In the genomic region with DNA sequence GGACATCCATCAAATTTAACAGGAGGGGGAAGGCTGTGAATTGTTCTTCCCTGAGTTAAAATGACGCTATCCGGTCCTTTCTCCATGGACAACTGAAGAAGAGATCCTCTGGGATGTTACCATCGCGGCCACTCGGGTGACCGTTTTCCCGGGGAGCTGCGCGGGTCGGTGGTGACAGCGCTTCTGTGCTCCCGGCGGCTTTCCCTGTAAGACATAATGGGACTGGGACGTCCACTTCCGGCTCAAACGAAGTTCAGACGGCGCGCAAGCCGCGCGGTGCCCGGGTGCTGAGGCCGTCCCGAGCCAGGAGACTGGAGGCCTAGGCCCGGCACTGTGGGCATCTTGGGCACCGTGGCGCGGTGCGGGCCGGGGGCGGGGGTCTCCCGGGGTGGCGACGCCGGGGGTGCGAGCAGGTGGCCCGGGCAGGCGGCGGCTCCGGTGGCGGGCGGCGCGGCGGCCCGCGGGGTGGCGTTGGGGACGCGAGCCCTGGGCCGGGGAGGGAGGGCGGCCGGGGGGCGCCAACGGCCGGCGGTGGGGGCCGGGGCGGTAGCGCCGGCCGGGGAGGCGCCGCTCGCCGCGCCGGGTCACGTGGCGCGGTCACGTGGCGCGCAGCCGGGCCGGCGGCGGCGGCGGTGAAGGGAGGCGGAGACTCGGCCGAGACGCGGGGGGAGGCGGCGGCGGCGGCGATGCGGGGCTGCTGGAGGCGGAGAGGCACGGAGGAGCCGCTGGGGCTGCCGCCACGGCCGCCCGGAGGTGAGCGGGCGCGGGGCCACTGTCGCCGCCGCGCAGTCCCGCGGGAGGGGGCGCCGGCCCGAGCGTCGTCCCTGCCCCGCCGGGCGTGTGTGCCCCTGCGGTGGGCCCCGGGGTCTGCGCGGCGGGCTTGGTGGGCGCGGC, we compare ENCODE assay signal across 8 cellular contexts.
A peak's percentile ranks its signal among the peaks of the same experiment; 100 is the strongest.
DNase-seq lines count a peak whose midpoint lies in the region; ATAC-seq and TF ChIP-seq lines count a peak whose summit lies in the region.

No MANE protein-coding gene starts in this region.

- H3K4me1 ChIP-seq in left lung = peaks cover 9 to 25% of the 10 kb centered on the region in 2 donors

- peak overlapping the region; percentile 96 for H3K4me3 ChIP-seq in coronary artery
- H3K4me3 ChIP-seq in left lung = peak overlapping the region; percentile 46 to 71

- ATAC-seq in HG02973 (IDR thresholded peaks at IDR 0.05; ENCODE audit: unreplicated experiment) = peak; percentile 61
- peak; percentile 76 for ATAC-seq in left lung

- no peaks in the 10 kb centered on the region for H3K9me3 ChIP-seq in left lung

- H3K27ac ChIP-seq in coronary artery (peak overlapping the region; percentile 74 to 99), left lung (peak overlapping the region; percentile 85)

- peaks cover 0 to 23% of the 10 kb centered on the region in 2 donors for H3K27me3 ChIP-seq in left lung

- peak; percentile 47 for DNase-seq in NK-92 treated with Interleukin-12 subunit alpha and Interleukin-12 subunit beta, amount 100 ng/mL, for 24 hours (lab: John Stamatoyannopoulos, UW)
- DNase-seq in NK-92 (lab: John Stamatoyannopoulos, UW; ENCODE audit: unreplicated experiment) = no peak
- DNase-seq in NCI-H226 = peak; percentile 52
- DNase-seq in activated CD4-positive, alpha-beta T cell treated with anti-CD3 and anti-CD28 coated beads for 4 hours = peak; percentile 69 to 73
- peak; percentile 85 for DNase-seq in coronary artery (ENCODE audit: low spot score)
- peak; percentile 73 to 94 for DNase-seq in left lung
- DNase-seq in stimulated activated CD4-positive, alpha-beta T cell treated with anti-CD3 and anti-CD28 coated beads, Interleukin-4, amount 100 ng/mL, for 1 hour = peak; percentile 77

- intact Hi-C loops in left lung (cut with DNase I) = no loop called here

- TF ChIP-seq CTCF in coronary artery (IDR thresholded peaks at IDR 0.05) (no peak), left lung (IDR thresholded peaks at IDR 0.05) (no peak)

- H3K36me3 ChIP-seq in left lung = no peaks in the 10 kb centered on the region
